In genomic region chr12:32549675-32550079, GRCh38 we compare ENCODE assay signal across 10 cellular contexts.
DNase-seq lines count a peak whose midpoint lies in the region; FAIRE-seq and TF ChIP-seq lines count a peak whose summit lies in the region.
"Had no signal": no experiment of that assay in that cellular context is flagged by ENCODE, and none has a peak within 500 bp of the region (broad histone marks: within the 10 kb centered on the region; RNA-seq: fewer than 3 reads in every experiment).

No MANE protein-coding gene starts in this region.

- peaks cover 23% of the 10 kb centered on the region for H3K4me1 ChIP-seq in SJCRH30
- H3K4me1 ChIP-seq in small intestine (ENCODE audit: control insufficient read depth in 2 of 2, insufficient read depth in 1 of 2, low read depth in 1 of 2, low read length in 1 of 2), result peaks cover 0 to 15% of the 10 kb centered on the region in 2 donors

- 51 to 83% (median 80%) methylated on average over 8 of the region's 8 CpGs for WGBS in small intestine, 3 donors

- H3K27me3 Mint-ChIP-seq in nephron (ENCODE audit: low read depth) (no peaks in the 10 kb centered on the region), type B pancreatic cell (no peaks in the 10 kb centered on the region)

- in situ Hi-C loops in GM13977 (cut with MboI; ENCODE audit: low pct_unique_long_range_greater_than_20kb, low sequenced_read_pairs, unreplicated experiment), result no loop called here

- no peaks in the 10 kb centered on the region for H3K9me3 Mint-ChIP-seq in nephron
- H3K9me3 Mint-ChIP-seq in type B pancreatic cell, result no peaks in the 10 kb centered on the region

- H3K36me3 ChIP-seq in SJCRH30 (no peaks in the 10 kb centered on the region), small intestine (ENCODE audit: control insufficient read depth in 2 of 2, insufficient read depth in 2 of 2, low read length in 2 of 2) (no peaks in the 10 kb centered on the region)

- FAIRE-seq in small intestine (lab: Jason Lieb, UNC), result no peak
- FAIRE-seq: islet of Langerhans had no signal

- H3K27me3 ChIP-seq in SJCRH30 (no peaks in the 10 kb centered on the region), small intestine (ENCODE audit: control insufficient read depth in 2 of 2, insufficient read depth in 2 of 2, low read length in 2 of 2) (no peaks in the 10 kb centered on the region)

- H3K27ac Mint-ChIP-seq in nephron, result peak overlapping the region; percentile 51 to 79 (median 66)
- H3K27ac Mint-ChIP-seq in type B pancreatic cell, result peak overlapping the region; percentile 4

- no peaks in the 10 kb centered on the region for H3K9me3 ChIP-seq in SJCRH30 (replicated peaks)
- H3K9me3 ChIP-seq in small intestine (ENCODE audit: control insufficient read depth, low read depth), result no peaks in the 10 kb centered on the region

- no peaks in the 10 kb centered on the region for H3K36me3 Mint-ChIP-seq in nephron (ENCODE audit: low read depth)
- peaks cover 7% of the 10 kb centered on the region for H3K36me3 Mint-ChIP-seq in type B pancreatic cell

- H3K4me3 ChIP-seq in SJCRH30 (peak overlapping the region; percentile 17), small intestine (ENCODE audit: low read depth in 1 of 2, low read length in 2 of 2) (no peak overlapping the region)
- H3K4me3 ChIP-seq: PC-9 had no signal

- TF ChIP-seq CTCF in nephron (IDR thresholded peaks at IDR 0.05; ENCODE audit: unreplicated experiment in 3 of 3) (no peak), type B pancreatic cell (conservative IDR thresholded peaks at IDR 0.05) (no peak), GM13977 (IDR thresholded peaks at IDR 0.05; ENCODE audit: extremely low read depth, insufficient read depth, missing control alignments) (no peak)

- peak overlapping the region; percentile 40 for H3K27ac ChIP-seq in SJCRH30
- H3K27ac ChIP-seq in small intestine (ENCODE audit: low read depth in 1 of 2, low read length in 1 of 2), result peak overlapping the region in 1 of 2 donors; percentile 43
- H3K27ac ChIP-seq: PC-9 had no signal

- H3K4me1 Mint-ChIP-seq in nephron (peaks cover 23% of the 10 kb centered on the region), type B pancreatic cell (ENCODE audit: unreplicated experiment) (peaks cover 10% of the 10 kb centered on the region)

- H3K4me3 Mint-ChIP-seq in nephron (peak overlapping the region in 1 of 3 experiments; percentile 17), type B pancreatic cell (no peak overlapping the region)

- peak; percentile 71 to 72 for DNase-seq in SJCRH30
- peak; percentile 60 for DNase-seq in fibroblast of gingiva (ENCODE audit: low read depth)
- DNase-seq in type B pancreatic cell (ENCODE audit: extremely low spot score, unreplicated experiment), result no peak
- DNase-seq in GM13977 (ENCODE audit: low spot score), result no peak
- DNase-seq in NK-92 treated with Interleukin-12 subunit alpha and Interleukin-12 subunit beta, amount 100 ng/mL, for 24 hours (lab: John Stamatoyannopoulos, UW), result no peak
- DNase-seq in small intestine, result no peak
- DNase-seq: activated CD4-positive, alpha-beta T cell treated with anti-CD3 and anti-CD28 coated beads for 48 hours; PC-9 had no signal

Comparison
In these comparisons a context has a peak if more than half of its experiments do, and no peak if none do; other contexts are left out.
1. DNase-seq: peak in SJCRH30 (2 of 2) and fibroblast of gingiva (single experiment); none in type B pancreatic cell (single experiment), GM13977 (single experiment), NK-92 treated with Interleukin-12 subunit alpha and Interleukin-12 subunit beta, amount 100 ng/mL, for 24 hours (single experiment) and small intestine (single experiment).